In genomic region chr19:40392894-40393517, GRCh38 we compare ENCODE assay signal across 7 cellular contexts.
DNase-seq lines count a peak whose midpoint lies in the region; ATAC-seq and TF ChIP-seq lines count a peak whose summit lies in the region.
"Had no signal": no experiment of that assay in that cellular context is flagged by ENCODE, and none has a peak within 500 bp of the region (broad histone marks: within the 10 kb centered on the region; RNA-seq: fewer than 3 reads in every experiment).

No MANE protein-coding gene starts in this region.

- peak; percentile 40 for TF ChIP-seq CTCF in HL-60 (IDR thresholded peaks at IDR 0.05; ENCODE audit: insufficient read depth, low read length)
- peak; percentile 26 for TF ChIP-seq CTCF in retinal pigment epithelial cell (conservative IDR thresholded peaks at IDR 0.05; ENCODE audit: low read depth, low read length)

- ATAC-seq in HG03196 (IDR thresholded peaks at IDR 0.05; ENCODE audit: unreplicated experiment) (no peak), GM18861 (IDR thresholded peaks at IDR 0.05; ENCODE audit: unreplicated experiment) (no peak)

- H3K27ac ChIP-seq in HL-60 (replicated peaks): no peak overlapping the region

- H3K4me3 ChIP-seq in HL-60 (replicated peaks; ENCODE audit: insufficient read depth, low read length): no peak overlapping the region
- no peak overlapping the region for H3K4me3 ChIP-seq in retinal pigment epithelial cell (ENCODE audit: low read length)

- in situ Hi-C loops in T47D (cut with HindIII; ENCODE audit: low pct_unique_long_range_greater_than_20kb, low sequenced_read_pairs): no loop called here

- peaks cover 6% of the 10 kb centered on the region for H3K27me3 ChIP-seq in HL-60 (ENCODE audit: insufficient read depth, poor library complexity, severe bottlenecking)

- DNase-seq in HL-60 (ENCODE audit: low read depth in 1 of 2, low spot score in 1 of 2) (no peak), T47D (ENCODE audit: low read depth in 1 of 2, low spot score in 1 of 2) (peak; percentile 60 to 87), retinal pigment epithelial cell (ENCODE audit: low read depth) (no peak)
- no peak for DNase-seq in effector CD4-positive, alpha-beta T cell
- DNase-seq: activated CD4-positive, alpha-beta memory T cell treated with anti-CD3 and anti-CD28 coated beads, Interleukin-2, amount 10 ng/mL, durations not matched to agents 7 days and 5 days had no signal

Comparison
In these comparisons a context has a peak if more than half of its experiments do, and no peak if none do; other contexts are left out.
1. DNase-seq: peak in T47D (2 of 2); none in HL-60 (0 of 2), retinal pigment epithelial cell (single experiment) and effector CD4-positive, alpha-beta T cell (single experiment).